Comparison of ENCODE assay signal across 8 cellular contexts in genomic region chr7:1432411-1433082, GRCh38. TPM values are rescaled to one million over a fixed set of nuclear protein-coding genes. Genes with fewer than 3 reads are reported as not detected.
A peak's percentile ranks its signal among the peaks of the same experiment; 100 is the strongest.
DNase-seq lines count a peak whose midpoint lies in the region; ATAC-seq and TF ChIP-seq lines count a peak whose summit lies in the region.

No MANE protein-coding gene starts in this region.

- no peak for TF ChIP-seq POLR2A in adrenal gland (IDR thresholded peaks at IDR 0.05)

- H3K36me3 ChIP-seq in adrenal gland (replicated peaks in 1 of 2) (peaks cover 0 to 18% of the 10 kb centered on the region in 2 donors), left ventricle myocardium inferior (peaks cover 13% of the 10 kb centered on the region), smooth muscle cell (ENCODE audit: low read depth) (no peaks in the 10 kb centered on the region)

- TF ChIP-seq CTCF in GM10248 (IDR thresholded peaks at IDR 0.05; ENCODE audit: control extremely low read depth, extremely low read depth, low read depth, missing control alignments), result peak; percentile 99
- TF ChIP-seq CTCF in adrenal gland (IDR thresholded peaks at IDR 0.05), result peak; percentile 84 to 98 (median 90)
- TF ChIP-seq CTCF in left ventricle myocardium inferior (IDR thresholded peaks at IDR 0.05; ENCODE audit: borderline replicate concordance), result peak; percentile 98
- peak; percentile 95 for TF ChIP-seq CTCF in smooth muscle cell (IDR thresholded peaks at IDR 0.05; ENCODE audit: borderline replicate concordance, insufficient read depth, poor library complexity, severe bottlenecking)

- POLR2A ChIA-PET in GM10248 (lab: Yijun Ruan, JAX), result no interaction called here

- H3K9me3 ChIP-seq in adrenal gland (replicated peaks in 1 of 3), result no peaks in the 10 kb centered on the region
- no peaks in the 10 kb centered on the region for H3K9me3 ChIP-seq in left ventricle myocardium inferior (replicated peaks)
- H3K9me3 ChIP-seq in smooth muscle cell (replicated peaks; ENCODE audit: low read depth), result no peaks in the 10 kb centered on the region

- peaks cover 4% of the 10 kb centered on the region for H4K20me1 ChIP-seq in smooth muscle cell (ENCODE audit: low read depth)

- H3F3A ChIP-seq in smooth muscle cell (ENCODE audit: low read depth), result no peaks in the 10 kb centered on the region

- CTCF ChIA-PET in GM10248 (lab: Yijun Ruan, JAX), result interaction anchor here (0.7 to 4.7 kb wide), 21 partner anchors 8 to 239 kb away, joined by 3 to 43 read pairs (median 5); no protein-coding TSS in a partner anchor

- DNase-seq in GM10248 (ENCODE audit: extremely low spot score) (peak; percentile 84), LHCN-M2 (ENCODE audit: low read depth) (peak; percentile 46), T-helper 2 cell (peak; percentile 38 to 75 (median 69)), adrenal gland (peak; percentile 56 to 82 (median 76)), left ventricle myocardium inferior (peak; percentile 69), smooth muscle cell (lab: John Stamatoyannopoulos, UW; ENCODE audit: unreplicated experiment) (peak; percentile 56)

- ATAC-seq in HG03439 (IDR thresholded peaks at IDR 0.05; ENCODE audit: unreplicated experiment) (no peak), GM19324 (IDR thresholded peaks at IDR 0.05; ENCODE audit: low FRiP score, unreplicated experiment) (no peak)

- H3K4me3 ChIP-seq in adrenal gland (no peak overlapping the region), left ventricle myocardium inferior (no peak overlapping the region), smooth muscle cell (no peak overlapping the region)

- H3K4me1 ChIP-seq in adrenal gland (replicated peaks in 1 of 2) (no peaks in the 10 kb centered on the region), left ventricle myocardium inferior (peaks cover 6% of the 10 kb centered on the region), smooth muscle cell (ENCODE audit: low read depth) (no peaks in the 10 kb centered on the region)

- intact Hi-C loops in adrenal gland (cut with DNase I), result no loop called here
- intact Hi-C loops in left ventricle myocardium inferior (cut with micrococcal nuclease), result loop anchor here (10.0 kb wide), 1 partner anchor 208 kb away; no protein-coding TSS in a partner anchor

- H3K4me2 ChIP-seq in smooth muscle cell, result no peak overlapping the region

- H3K27ac ChIP-seq in adrenal gland (no peak overlapping the region), left ventricle myocardium inferior (replicated peaks) (no peak overlapping the region), smooth muscle cell (ENCODE audit: low read depth) (no peak overlapping the region)

- WGBS in adrenal gland, 4 donors, result 11 to 34% (median 17%) methylated on average over 5 to 30 of the region's 30 CpGs
- 31% methylated on average over 26 of the region's 30 CpGs for WGBS in smooth muscle cell (ENCODE audit: low lambda C conversion rate)

- no peaks in the 10 kb centered on the region for H3K79me2 ChIP-seq in smooth muscle cell (ENCODE audit: low read depth)

- H3K27me3 ChIP-seq in adrenal gland (no peaks in the 10 kb centered on the region), left ventricle myocardium inferior (ENCODE audit: low read depth) (peaks cover 49% of the 10 kb centered on the region), smooth muscle cell (ENCODE audit: low read depth) (no peaks in the 10 kb centered on the region)

- H3K9ac ChIP-seq in smooth muscle cell (ENCODE audit: low read depth), result no peak overlapping the region

- H2AFZ ChIP-seq in smooth muscle cell (ENCODE audit: low read depth), result no peak overlapping the region

RNA-seq across cellular contexts. Expression of gene MICALL2, which starts 26.7 kb away (rescaled TPM):
- total RNA-seq in LHCN-M2 (2014; rRNA removed), result 25.5 and 27.4 TPM in 2 replicates
- 8.5 TPM for polyA plus RNA-seq in LHCN-M2 (2012)
- 100 to 1,000 TPM in 2 of 8 donors, 10 to 100 TPM in 6; 29.9 to 174 (median 77.7) TPM for total RNA-seq in adrenal gland
- polyA plus RNA-seq in adrenal gland, result 1,000 to 10,000 TPM in 1 of 3 donors, 100 to 1,000 TPM in 1, 1 to 10 TPM in 1; 7.9 to 1,057 (median 368) TPM
- 8.3 TPM for total RNA-seq in left ventricle myocardium inferior
- 4.2 and 9.3 TPM in 2 replicates for total RNA-seq in smooth muscle cell
- 18.9 and 19.9 TPM in 2 replicates for polyA plus RNA-seq in smooth muscle cell
